In the genomic region with DNA sequence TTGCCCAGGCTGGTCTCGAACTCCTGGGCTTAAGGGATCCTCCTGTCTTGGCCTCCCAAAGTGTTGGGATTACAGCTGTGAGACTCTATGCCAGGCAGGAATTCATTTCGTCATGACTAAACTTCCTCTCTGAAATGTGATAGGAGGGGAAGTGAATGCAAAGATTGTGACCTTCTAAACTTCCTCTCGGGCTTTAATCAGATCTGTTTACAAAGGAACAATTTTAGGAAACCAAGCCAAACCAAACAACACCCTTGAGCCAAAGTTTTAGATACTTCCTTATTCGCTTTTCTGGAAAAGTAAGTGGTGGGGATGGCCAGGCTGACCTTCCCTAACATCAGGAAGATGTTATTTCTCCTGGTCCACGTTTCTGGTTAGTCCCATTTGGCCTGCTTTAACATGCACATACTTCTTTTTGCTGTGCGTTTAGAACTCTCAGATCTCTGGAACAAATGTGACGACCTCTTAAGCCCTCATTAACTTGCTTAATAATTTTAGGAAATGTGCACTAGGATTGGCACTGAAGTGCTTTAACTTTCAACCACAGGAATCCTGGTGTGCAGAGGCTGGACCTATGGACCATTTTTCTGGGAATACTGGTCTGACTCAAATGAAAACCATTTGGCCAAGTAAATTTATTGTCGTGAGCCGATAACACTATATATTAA, we compare ENCODE assay signal across 13 cellular contexts. TPM values are rescaled to one million over a fixed set of nuclear protein-coding genes. Genes with fewer than 3 reads are reported as not detected.
DNase-seq lines count a peak whose midpoint lies in the region; ATAC-seq and TF ChIP-seq lines count a peak whose summit lies in the region.
"Had no signal": no experiment of that assay in that cellular context is flagged by ENCODE, and none has a peak within 500 bp of the region (broad histone marks: within the 10 kb centered on the region; RNA-seq: fewer than 3 reads in every experiment).

No MANE protein-coding gene starts in this region.

- H3K79me2 ChIP-seq in ACC112 (ENCODE audit: control insufficient read depth, insufficient read depth, low read length, unreplicated experiment), result no peaks in the 10 kb centered on the region
- H3K79me2 ChIP-seq in mammary epithelial cell (ENCODE audit: insufficient read depth, low read length), result no peaks in the 10 kb centered on the region

- no peaks in the 10 kb centered on the region for H3K27me3 ChIP-seq in ACC112 (ENCODE audit: insufficient read depth, low read length)
- no peaks in the 10 kb centered on the region for H3K27me3 ChIP-seq in mammary epithelial cell (ENCODE audit: insufficient read depth, low read length)
- H3K27me3 ChIP-seq in right lobe of liver, result no peaks in the 10 kb centered on the region

- H3K4me3 ChIP-seq in ACC112 (ENCODE audit: low read depth, low read length) (peak overlapping the region; percentile 17; the same call in 1 of the 2 replicates), LNCaP clone FGC (ENCODE audit: low read depth, low read length) (no peak overlapping the region), mammary epithelial cell (replicated peaks in 1 of 3; ENCODE audit: insufficient read depth in 1 of 3, low read depth in 2 of 3, low read length in 3 of 3) (no peak overlapping the region), right lobe of liver (no peak overlapping the region)

- CTCF ChIA-PET in mammary epithelial cell (lab: Charles Lee; ENCODE audit: low non-redundant PET), result no interaction called here

- H3K36me3 ChIP-seq in ACC112 (ENCODE audit: insufficient read depth, low read length) (no peaks in the 10 kb centered on the region), mammary epithelial cell (ENCODE audit: insufficient read depth, low read length) (no peaks in the 10 kb centered on the region), right lobe of liver (no peaks in the 10 kb centered on the region)

- H3K9me3 ChIP-seq in mammary epithelial cell (replicated peaks; ENCODE audit: insufficient read depth, low read length) (no peaks in the 10 kb centered on the region), right lobe of liver (no peaks in the 10 kb centered on the region)

- no TSS peak for BruUV-seq in mammary epithelial cell (replicated peaks; lab: Mats Ljungman, UMichigan)

- peak overlapping the region; percentile 6 for H2AFZ ChIP-seq in ACC112 (ENCODE audit: low read length, unreplicated experiment)
- H2AFZ ChIP-seq in mammary epithelial cell (ENCODE audit: low read depth, low read length), result peak overlapping the region; percentile 0

- H3K4me1 ChIP-seq in ACC112 (ENCODE audit: control insufficient read depth, insufficient read depth, low read length, unreplicated experiment), result peaks cover 27% of the 10 kb centered on the region
- H3K4me1 ChIP-seq in mammary epithelial cell (ENCODE audit: insufficient read depth, low read length), result no peaks in the 10 kb centered on the region
- peaks cover 0 to 10% (median 5%) of the 10 kb centered on the region in 4 donors for H3K4me1 ChIP-seq in right lobe of liver

- ATAC-seq in right lobe of liver (peak; percentile 40 to 74 (median 56)), GM21526 (IDR thresholded peaks at IDR 0.05; ENCODE audit: low FRiP score, unreplicated experiment) (no peak), HG02885 (IDR thresholded peaks at IDR 0.05; ENCODE audit: poor library complexity, unreplicated experiment) (no peak)
- ATAC-seq: activated CD4-positive, alpha-beta T cell treated with anti-CD3 and anti-CD28 coated beads for 36 hours; activated naive CD8-positive, alpha-beta T cell treated with anti-CD3 and anti-CD28 coated beads, Interleukin-2, amount 50 U/mL, for 24 hours had no signal

- DNase-seq in LNCaP clone FGC (ENCODE audit: low read depth) (peak; percentile 98), mammary epithelial cell (no peak), right lobe of liver (no peak), NOMO-1 treated with DMSO at 0.1 percent for 48 hours (lab: John Stamatoyannopoulos, UW; ENCODE audit: unreplicated experiment) (no peak), DMS79 treated with DMSO at 0.1 percent for 48 hours (lab: John Stamatoyannopoulos, UW) (no peak)
- DNase-seq: activated CD4-positive, alpha-beta T cell treated with anti-CD3 and anti-CD28 coated beads for 36 hours; activated naive CD8-positive, alpha-beta T cell treated with anti-CD3 and anti-CD28 coated beads, Interleukin-2, amount 50 U/mL, for 24 hours; C1 segment of cervical spinal cord; stimulated activated CD8-positive, alpha-beta memory T cell treated with anti-CD3 and anti-CD28 coated beads, Interleukin-4, amount 100 ng/mL, for 48 hours had no signal

- in situ Hi-C loops in mammary epithelial cell (cut with MboI; ENCODE audit: low sequenced_read_pairs in 2 of 2), result no loop called here

- no peaks in the 10 kb centered on the region for H4K20me1 ChIP-seq in mammary epithelial cell (ENCODE audit: insufficient read depth, low read length)

- 58% methylated on average over 8 of the region's 9 CpGs for WGBS in mammary epithelial cell (ENCODE audit: low coverage, missing lambda C conversion rate)
- WGBS in right lobe of liver (ENCODE audit: insufficient coverage, low coverage, low lambda C conversion rate, missing lambda C conversion rate), result 39% methylated on average over 9 of the region's 9 CpGs

- dilution Hi-C loops in mammary epithelial cell (cut with HindIII; ENCODE audit: low sequenced_read_pairs), result loop anchor here (25.0 kb wide), 1 partner anchor 233 kb away; no protein-coding TSS in a partner anchor

- H3K27ac ChIP-seq in ACC112 (ENCODE audit: low read depth, low read length) (peak overlapping the region; percentile 58), mammary epithelial cell (ENCODE audit: insufficient read depth, low read depth, low read length) (no peak overlapping the region), right lobe of liver (peak overlapping the region in 1 of 3 donors; percentile 10)

- no peak overlapping the region for H3K4me2 ChIP-seq in mammary epithelial cell (ENCODE audit: insufficient read depth, low read depth, low read length)

- TF ChIP-seq CTCF in LNCaP clone FGC (IDR thresholded peaks at IDR 0.05; ENCODE audit: control insufficient read depth, extremely low read depth, insufficient read depth), result no peak
- TF ChIP-seq CTCF in mammary epithelial cell (conservative IDR thresholded peaks at IDR 0.05 in 1 of 2, IDR thresholded peaks at IDR 0.05 in 1 of 2; ENCODE audit: extremely low read depth in 1 of 2, insufficient read depth in 1 of 2, low read depth in 1 of 2, low read length in 2 of 2), result no peak
- TF ChIP-seq CTCF in right lobe of liver (IDR thresholded peaks at IDR 0.05), result no peak

- H3K9ac ChIP-seq in mammary epithelial cell (ENCODE audit: insufficient read depth, low read length), result no peak overlapping the region

- intact Hi-C loops in mammary epithelial cell (cut with micrococcal nuclease), result no loop called here
- intact Hi-C loops in right lobe of liver (cut with DNase I), result no loop called here

- TF ChIP-seq POLR2A in right lobe of liver (IDR thresholded peaks at IDR 0.05), result no peak

RNA-seq across cellular contexts. Expression of a gene that starts 33.2 kb away (rescaled TPM):
- 100 to 1,000 TPM in 1 of 2 donors, 10 to 100 TPM in 1; 76.9 to 126 TPM for total RNA-seq in mammary epithelial cell
- polyA plus RNA-seq in mammary epithelial cell, result 23.1 TPM
- 33.9 TPM for polyA minus RNA-seq in mammary epithelial cell
- total RNA-seq in right lobe of liver, result 10 to 100 TPM; 30.6 to 79.8 (median 43.2) TPM

RNA-seq across cellular contexts. Expression of a gene that starts 59.4 kb away (rescaled TPM):
- total RNA-seq in mammary epithelial cell, result not detected
- not detected for polyA plus RNA-seq in mammary epithelial cell
- not detected for polyA minus RNA-seq in mammary epithelial cell
- under 1 TPM in 1 of 6 experiments, not detected in 5; 0.12 TPM for total RNA-seq in right lobe of liver
- total RNA-seq: activated CD4-positive, alpha-beta T cell treated with anti-CD3 and anti-CD28 coated beads for 36 hours; H1 had no signal

Comparison
In these comparisons a context has a peak if more than half of its experiments do, and no peak if none do; other contexts are left out.
1. ATAC-seq: peak in right lobe of liver (4 of 4); none in GM21526 (single experiment) and HG02885 (single experiment).